ENCODE assay signal across 8 cellular contexts in the genomic region with DNA sequence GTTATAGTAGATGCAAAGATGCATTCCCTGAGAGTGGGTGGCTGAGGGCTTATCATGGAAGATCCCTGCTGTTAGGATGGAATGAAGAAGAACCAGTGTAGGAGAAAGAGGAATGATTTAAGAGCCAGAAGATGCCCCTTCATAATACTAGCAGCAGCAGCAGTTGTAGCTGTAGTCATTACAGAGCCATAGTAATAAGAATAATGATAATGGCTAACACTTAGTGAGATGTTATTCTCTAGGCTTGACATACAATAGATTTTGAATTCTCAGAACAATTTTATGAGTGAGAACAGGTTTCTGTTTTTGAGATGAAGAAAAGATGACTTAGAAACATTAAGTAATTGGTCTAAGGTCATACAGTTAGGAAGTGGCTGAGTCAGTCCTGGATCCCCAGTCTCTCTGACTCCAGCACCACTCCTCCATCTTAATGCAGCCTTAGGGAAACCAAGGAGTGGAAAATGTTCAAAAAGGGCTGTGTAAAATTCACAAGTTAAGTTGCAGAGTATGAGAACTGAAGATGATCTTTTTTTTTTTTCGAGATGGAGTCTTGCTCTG.
"Had no signal": no experiment of that assay in that cellular context is flagged by ENCODE, and none has a peak within 500 bp of the region (broad histone marks: within the 10 kb centered on the region; RNA-seq: fewer than 3 reads in every experiment).

No MANE protein-coding gene starts in this region.

- H3K27me3 Mint-ChIP-seq: IgD-negative memory B cell had no signal

- H3K36me3 Mint-ChIP-seq: IgD-negative memory B cell had no signal

- H3K9me3 ChIP-seq: HAP-1 had no signal

- H3K4me1 ChIP-seq: HAP-1 had no signal

- H3K9ac ChIP-seq: KMS-11 had no signal

- H3K27ac Mint-ChIP-seq: HFFc6, IgD-negative memory B cell had no signal

- H3K4me1 Mint-ChIP-seq: IgD-negative memory B cell had no signal

- H3K4me3 ChIP-seq: HAP-1 had no signal

- H3K4me2 ChIP-seq: KMS-11 had no signal

- H3K4me3 Mint-ChIP-seq: HFFc6, IgD-negative memory B cell had no signal

- H3K36me3 ChIP-seq: HAP-1 had no signal

- DNase-seq: GOT3, H7, HFFc6, KBM-7 had no signal

- H3K27ac ChIP-seq: HL-60, KMS-11 had no signal
